Comparison of ENCODE assay signal across 15 cellular contexts in the genomic region with DNA sequence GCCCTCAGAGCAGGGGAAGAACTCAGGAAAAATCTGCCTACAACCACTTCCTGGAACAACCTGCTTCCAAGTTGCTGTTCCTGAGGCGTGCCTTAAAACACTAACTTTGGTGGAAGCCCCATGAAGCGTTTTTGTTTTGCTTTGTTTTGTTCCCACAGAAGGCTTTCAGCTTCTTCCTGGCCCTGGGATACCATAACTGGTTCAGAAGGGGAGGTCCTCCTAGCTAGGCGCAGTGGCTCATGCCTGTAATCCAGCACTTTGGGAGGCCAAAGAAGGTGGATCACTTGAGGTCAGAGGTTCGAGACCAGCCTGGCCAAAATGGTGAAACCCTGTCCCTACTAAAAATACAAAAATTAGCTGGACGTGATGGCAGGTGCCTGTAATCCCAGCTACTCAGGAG. TPM values are rescaled to one million over a fixed set of nuclear protein-coding genes. Genes with fewer than 3 reads are reported as not detected.
A peak's percentile ranks its signal among the peaks of the same experiment; 100 is the strongest.
DNase-seq lines count a peak whose midpoint lies in the region; ATAC-seq lines count a peak whose summit lies in the region.
"Had no signal": no experiment of that assay in that cellular context is flagged by ENCODE, and none has a peak within 500 bp of the region (broad histone marks: within the 10 kb centered on the region; RNA-seq: fewer than 3 reads in every experiment).

No MANE protein-coding gene starts in this region.

- intact Hi-C loops in activated CD4-positive, alpha-beta T cell treated with anti-CD3 and anti-CD28 coated beads, Interleukin-2, amount 10 ng/mL, durations not matched to agents 24 days and 14 days (cut with micrococcal nuclease): loop anchor here (5.0 kb wide), 3 partner anchors 115 to 450 kb away; partner anchors contain the start of genes APEH, GNAI2 and MON1A

- POLR2A ChIA-PET in T-cell (lab: Charles Lee): no interaction called here

- H3K27ac Mint-ChIP-seq in activated CD4-positive, alpha-beta T cell treated with anti-CD3 and anti-CD28 coated beads, Interleukin-2, amount 10 ng/mL, durations not matched to agents 24 days and 14 days: peak overlapping the region; percentile 94
- no peak overlapping the region for H3K27ac Mint-ChIP-seq in T-cell
- peak overlapping the region in 5 of 6 donors; percentile 98 to 99 (median 99) for H3K27ac Mint-ChIP-seq in immature natural killer cell
- peak overlapping the region; percentile 96 for H3K27ac Mint-ChIP-seq in stimulated activated effector memory CD8-positive, alpha-beta T cell treated with anti-CD3 and anti-CD28 coated beads, Interleukin-12 subunit alpha, Interleukin-12 subunit beta, amount 100 ng/mL, for 72 hours

- peaks cover 24% of the 10 kb centered on the region for H3K4me1 Mint-ChIP-seq in activated CD4-positive, alpha-beta T cell treated with anti-CD3 and anti-CD28 coated beads, Interleukin-2, amount 10 ng/mL, durations not matched to agents 24 days and 14 days
- H3K4me1 Mint-ChIP-seq in T-cell (peaks cover 28 to 33% (median 29%) of the 10 kb centered on the region in 3 donors), immature natural killer cell (peaks cover 23 to 33% of the 10 kb centered on the region in 2 donors)
- H3K4me1 Mint-ChIP-seq in stimulated activated effector memory CD8-positive, alpha-beta T cell treated with anti-CD3 and anti-CD28 coated beads, Interleukin-12 subunit alpha, Interleukin-12 subunit beta, amount 100 ng/mL, for 72 hours: peaks cover 20% of the 10 kb centered on the region

- no peak for ATAC-seq in T-cell (replicated peaks in 1 of 4)
- ATAC-seq in stimulated activated effector memory CD8-positive, alpha-beta T cell treated with anti-CD3 and anti-CD28 coated beads, Interleukin-12 subunit alpha, Interleukin-12 subunit beta, amount 100 ng/mL, for 72 hours: no peak
- ATAC-seq in GM21360 (IDR thresholded peaks at IDR 0.05; ENCODE audit: unreplicated experiment): no peak

- no peak for DNase-seq in activated CD4-positive, alpha-beta T cell treated with anti-CD3 and anti-CD28 coated beads, Interleukin-2, amount 10 ng/mL, durations not matched to agents 24 days and 14 days
- DNase-seq in activated CD4-positive, alpha-beta T cell treated with anti-CD3 and anti-CD28 coated beads for 4 hours: no peak
- DNase-seq in T-cell (no peak), immature natural killer cell (no peak), COR-L47 (lab: John Stamatoyannopoulos, UW) (no peak), OCI-M1 (lab: John Stamatoyannopoulos, UW) (no peak)
- no peak for DNase-seq in stimulated activated effector memory CD8-positive, alpha-beta T cell treated with anti-CD3 and anti-CD28 coated beads, Interleukin-12 subunit alpha, Interleukin-12 subunit beta, amount 100 ng/mL, for 72 hours (ENCODE audit: low spot score in 2 of 2)
- DNase-seq: activated CD8-positive, alpha-beta memory T cell treated with anti-CD3 and anti-CD28 coated beads, Interleukin-2, amount 50 U/mL, for 48 hours; kidney; stimulated activated CD4-positive, alpha-beta T cell treated with anti-CD3 and anti-CD28 coated beads, Interleukin-4, amount 100 ng/mL, for 1 hour had no signal

- peaks cover 13% of the 10 kb centered on the region for H3K36me3 Mint-ChIP-seq in activated CD4-positive, alpha-beta T cell treated with anti-CD3 and anti-CD28 coated beads, Interleukin-2, amount 10 ng/mL, durations not matched to agents 24 days and 14 days (ENCODE audit: low read depth)
- peaks cover 10% of the 10 kb centered on the region for H3K36me3 Mint-ChIP-seq in T-cell
- peaks cover 0 to 6% (median 0%) of the 10 kb centered on the region in 3 donors for H3K36me3 Mint-ChIP-seq in immature natural killer cell
- peaks cover 42% of the 10 kb centered on the region for H3K36me3 Mint-ChIP-seq in stimulated activated effector memory CD8-positive, alpha-beta T cell treated with anti-CD3 and anti-CD28 coated beads, Interleukin-12 subunit alpha, Interleukin-12 subunit beta, amount 100 ng/mL, for 72 hours

- H3K27me3 Mint-ChIP-seq in activated CD4-positive, alpha-beta T cell treated with anti-CD3 and anti-CD28 coated beads, Interleukin-2, amount 10 ng/mL, durations not matched to agents 24 days and 14 days: peaks cover 5% of the 10 kb centered on the region
- H3K27me3 Mint-ChIP-seq in T-cell (no peaks in the 10 kb centered on the region), immature natural killer cell (ENCODE audit: low read depth in 3 of 3) (peaks cover 0 to 10% (median 10%) of the 10 kb centered on the region in 3 donors)

- CTCF ChIA-PET in T-cell (lab: Charles Lee): interaction anchor here in 1 of 2 donors (0.5 kb wide), 1 partner anchor 975 kb away, joined by 3 read pairs; no protein-coding TSS in a partner anchor

- peak overlapping the region; percentile 93 for H3K4me3 Mint-ChIP-seq in activated CD4-positive, alpha-beta T cell treated with anti-CD3 and anti-CD28 coated beads, Interleukin-2, amount 10 ng/mL, durations not matched to agents 24 days and 14 days
- H3K4me3 Mint-ChIP-seq in T-cell (peak overlapping the region; percentile 90 to 93 (median 91)), immature natural killer cell (peak overlapping the region in 4 of 5 donors; percentile 91 to 94 (median 92))
- H3K4me3 Mint-ChIP-seq in stimulated activated effector memory CD8-positive, alpha-beta T cell treated with anti-CD3 and anti-CD28 coated beads, Interleukin-12 subunit alpha, Interleukin-12 subunit beta, amount 100 ng/mL, for 72 hours: peak overlapping the region; percentile 86

- H3K9me3 Mint-ChIP-seq in activated CD4-positive, alpha-beta T cell treated with anti-CD3 and anti-CD28 coated beads, Interleukin-2, amount 10 ng/mL, durations not matched to agents 24 days and 14 days: no peaks in the 10 kb centered on the region
- H3K9me3 Mint-ChIP-seq in T-cell (no peaks in the 10 kb centered on the region), immature natural killer cell (no peaks in the 10 kb centered on the region)
- no peaks in the 10 kb centered on the region for H3K9me3 Mint-ChIP-seq in stimulated activated effector memory CD8-positive, alpha-beta T cell treated with anti-CD3 and anti-CD28 coated beads, Interleukin-12 subunit alpha, Interleukin-12 subunit beta, amount 100 ng/mL, for 72 hours

RNA-seq across cellular contexts. Expression of gene IP6K1, which starts 1.2 kb away (rescaled TPM):
- 39.6 and 42.2 TPM in 2 replicates for total RNA-seq in activated CD4-positive, alpha-beta T cell treated with anti-CD3 and anti-CD28 coated beads, Interleukin-2, amount 10 ng/mL, durations not matched to agents 24 days and 14 days
- total RNA-seq in T-cell: 10 to 100 TPM; 31.6 to 62.2 (median 57.0) TPM
- polyA plus RNA-seq in immature natural killer cell: 10 to 100 TPM; 18.2 to 43.6 (median 23.7) TPM

RNA-seq across cellular contexts. Expression of gene CDHR4, which starts 12.1 kb away (rescaled TPM):
- not detected in 2 replicates for total RNA-seq in activated CD4-positive, alpha-beta T cell treated with anti-CD3 and anti-CD28 coated beads, Interleukin-2, amount 10 ng/mL, durations not matched to agents 24 days and 14 days
- total RNA-seq in T-cell: under 1 TPM in 4 of 5 donors, not detected in 1; 0.35 to 0.68 (median 0.36) TPM
- polyA plus RNA-seq in immature natural killer cell: not detected
- total RNA-seq: A673, cerebellum, M059J, subcutaneous adipose tissue had no signal

RNA-seq across cellular contexts. Expression of gene INKA1, which starts 15.5 kb away (rescaled TPM):
- total RNA-seq in activated CD4-positive, alpha-beta T cell treated with anti-CD3 and anti-CD28 coated beads, Interleukin-2, amount 10 ng/mL, durations not matched to agents 24 days and 14 days: 1.1 and 1.4 TPM in 2 replicates
- 1 to 10 TPM in 4 of 5 donors, under 1 TPM in 1; 0.73 to 2.7 (median 1.8) TPM for total RNA-seq in T-cell
- polyA plus RNA-seq in immature natural killer cell: 1 to 10 TPM in 1 of 3 donors, not detected in 2; 1.2 TPM

RNA-seq across cellular contexts. Expression of gene UBA7, which starts 26.2 kb away (rescaled TPM):
- 91.7 and 93.6 TPM in 2 replicates for total RNA-seq in activated CD4-positive, alpha-beta T cell treated with anti-CD3 and anti-CD28 coated beads, Interleukin-2, amount 10 ng/mL, durations not matched to agents 24 days and 14 days
- 100 to 1,000 TPM; 246 to 299 (median 293) TPM for total RNA-seq in T-cell
- 10 to 100 TPM; 28.5 to 72.6 (median 54.7) TPM for polyA plus RNA-seq in immature natural killer cell

Comparison
In these comparisons a context has a peak if more than half of its experiments do, and no peak if none do; other contexts are left out.
1. H3K27ac Mint-ChIP-seq: peak in activated CD4-positive, alpha-beta T cell treated with anti-CD3 and anti-CD28 coated beads, Interleukin-2, amount 10 ng/mL, durations not matched to agents 24 days and 14 days (single experiment), immature natural killer cell (5 of 6) and stimulated activated effector memory CD8-positive, alpha-beta T cell treated with anti-CD3 and anti-CD28 coated beads, Interleukin-12 subunit alpha, Interleukin-12 subunit beta, amount 100 ng/mL, for 72 hours (single experiment); none in T-cell (0 of 2).
2. Peak in every context shown above with its lines, with median percentiles within 50 percentile points of each other: H3K4me3 Mint-ChIP-seq.